ENCODE assay signal across 26 cellular contexts in the genomic region with DNA sequence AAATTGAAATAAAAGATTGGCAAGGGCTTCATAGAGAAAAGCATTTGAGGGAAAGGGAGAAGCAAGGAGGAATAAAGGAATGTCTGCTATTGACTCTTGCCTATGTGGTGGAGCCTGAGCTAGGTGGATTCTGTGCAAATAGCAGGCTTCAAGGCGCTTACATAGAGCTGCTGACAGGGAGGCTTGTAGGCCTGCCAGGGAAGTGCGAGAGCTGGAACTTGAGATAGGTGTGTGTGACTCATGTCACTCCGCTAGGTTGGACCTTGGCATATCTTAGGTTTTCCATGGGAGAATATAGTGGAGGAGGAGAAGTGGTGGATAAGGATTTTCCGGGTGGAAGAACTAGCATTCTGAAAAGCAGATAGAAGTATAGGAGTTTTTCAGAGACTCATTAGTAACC. TPM values are rescaled to one million over a fixed set of nuclear protein-coding genes. Genes with fewer than 3 reads are reported as not detected.
DNase-seq lines count a peak whose midpoint lies in the region; ATAC-seq, FAIRE-seq and TF ChIP-seq lines count a peak whose summit lies in the region.
"Had no signal": no experiment of that assay in that cellular context is flagged by ENCODE, and none has a peak within 500 bp of the region (broad histone marks: within the 10 kb centered on the region; RNA-seq: fewer than 3 reads in every experiment).

No MANE protein-coding gene starts in this region.

- H4K20me1 ChIP-seq in astrocyte (ENCODE audit: insufficient read depth, low read length) = no peaks in the 10 kb centered on the region

- peaks cover 61% of the 10 kb centered on the region for H3K36me3 ChIP-seq in CD8-positive, alpha-beta T cell (ENCODE audit: insufficient read depth, low read length)
- H3K36me3 ChIP-seq in astrocyte (ENCODE audit: insufficient read depth, low read length) = peaks cover 60% of the 10 kb centered on the region
- peaks cover 2% of the 10 kb centered on the region for H3K36me3 ChIP-seq in mesendoderm (ENCODE audit: control insufficient read depth, insufficient read depth, low read length)

- H2BK120ac ChIP-seq in mesendoderm (ENCODE audit: low read depth, low read length) = no peak overlapping the region

- H2AFZ ChIP-seq in astrocyte (ENCODE audit: low read depth, low read length) = no peak overlapping the region
- H2AFZ ChIP-seq: GM23338 had no signal

- no peaks in the 10 kb centered on the region for H3K27me3 ChIP-seq in CD8-positive, alpha-beta T cell (ENCODE audit: insufficient read depth, low read length)
- H3K27me3 ChIP-seq in astrocyte (ENCODE audit: insufficient read depth, low read length) (no peaks in the 10 kb centered on the region), mesendoderm (ENCODE audit: insufficient read depth, low read length, poor library complexity) (no peaks in the 10 kb centered on the region)
- H3K27me3 ChIP-seq: gastroesophageal sphincter, spleen had no signal

- DNase-seq in CD8-positive, alpha-beta T cell = no peak
- no peak for DNase-seq in HFFc6
- DNase-seq in astrocyte (ENCODE audit: low read depth) = no peak
- DNase-seq in mucosa of gallbladder (ENCODE audit: low spot score) = peak; percentile 55
- no peak for DNase-seq in AG08395 (ENCODE audit: low spot score)
- no peak for DNase-seq in mesendoderm
- DNase-seq in foreskin melanocyte = no peak
- DNase-seq in cerebellar nuclear complex (lab: John Stamatoyannopoulos, UW) = no peak
- DNase-seq: activated CD8-positive, alpha-beta memory T cell treated with anti-CD3 and anti-CD28 coated beads, Interleukin-2, amount 50 U/mL, for 48 hours; central memory CD4-positive, alpha-beta T cell; DND-41; KG1; MV-4-11; NCI-H1694 treated with DMSO at 0.1 percent for 48 hours; NCI-H69; nephron progenitor cell; spleen; stimulated activated CD4-positive, alpha-beta T cell treated with anti-CD3 and anti-CD28 coated beads, Interleukin-4, amount 100 ng/mL, for 24 hours; substantia nigra had no signal

- no peak overlapping the region for H4K8ac ChIP-seq in mesendoderm (ENCODE audit: low read depth, low read length)

- WGBS in mesendoderm (ENCODE audit: extremely low coverage, insufficient coverage, low lambda C conversion rate) = no CpG with 5 or more reads among the region's 4 CpGs

- ATAC-seq in CD8-positive, alpha-beta T cell = no peak
- ATAC-seq: gastroesophageal sphincter, GM23338 had no signal

- no peaks in the 10 kb centered on the region for H3K9me3 ChIP-seq in CD8-positive, alpha-beta T cell (ENCODE audit: low read length)
- no peaks in the 10 kb centered on the region for H3K9me3 ChIP-seq in astrocyte (ENCODE audit: insufficient read depth, low read depth, low read length)
- H3K9me3 ChIP-seq: gastroesophageal sphincter, prostate gland, spleen had no signal

- no peak overlapping the region for H3K4me3 Mint-ChIP-seq in CD8-positive, alpha-beta T cell
- H3K4me3 Mint-ChIP-seq in HFFc6 = no peak overlapping the region
- H3K4me3 Mint-ChIP-seq in astrocyte (ENCODE audit: unreplicated experiment) = no peak overlapping the region
- H3K4me3 Mint-ChIP-seq: GM23338, mesothelial cell of epicardium, nephron progenitor cell had no signal

- H3K18ac ChIP-seq in mesendoderm (ENCODE audit: low read length) = no peak overlapping the region

- H3K23ac ChIP-seq in mesendoderm (ENCODE audit: low read length) = no peak overlapping the region

- POLR2A ChIA-PET in CD8-positive, alpha-beta T cell (lab: Charles Lee) = interaction anchor here (1.7 kb wide), 1 partner anchor 10 kb away, joined by 6 read pairs; no protein-coding TSS in a partner anchor

- H3K56ac ChIP-seq in mesendoderm (ENCODE audit: low read length) = no peak overlapping the region

- no peak overlapping the region for H3K4me3 ChIP-seq in CD8-positive, alpha-beta T cell (ENCODE audit: low read depth, low read length)
- H3K4me3 ChIP-seq in astrocyte (ENCODE audit: insufficient read depth, low read depth, low read length) = no peak overlapping the region
- H3K4me3 ChIP-seq in mesendoderm (ENCODE audit: low read length) = no peak overlapping the region
- H3K4me3 ChIP-seq: gastroesophageal sphincter, GM23338, prostate gland, spleen had no signal

- H3K27ac Mint-ChIP-seq in CD8-positive, alpha-beta T cell = peak overlapping the region; percentile 46
- peak overlapping the region; percentile 9; the same call in 1 of the 2 replicates for H3K27ac Mint-ChIP-seq in HFFc6
- peak overlapping the region; percentile 20 for H3K27ac Mint-ChIP-seq in astrocyte (ENCODE audit: unreplicated experiment)
- H3K27ac Mint-ChIP-seq: GM23338, mesothelial cell of epicardium, nephron progenitor cell had no signal

- peaks cover 4% of the 10 kb centered on the region for H3K4me1 Mint-ChIP-seq in CD8-positive, alpha-beta T cell (ENCODE audit: low read depth)
- H3K4me1 Mint-ChIP-seq in HFFc6 (ENCODE audit: low read depth) (no peaks in the 10 kb centered on the region), astrocyte (ENCODE audit: low read depth, unreplicated experiment) (peaks cover 5% of the 10 kb centered on the region)
- H3K4me1 Mint-ChIP-seq: mesothelial cell of epicardium, nephron progenitor cell had no signal

- no peak overlapping the region for H3K4me2 ChIP-seq in astrocyte (ENCODE audit: low read length)
- H3K4me2 ChIP-seq in mesendoderm (ENCODE audit: low read length) = no peak overlapping the region
- H3K4me2 ChIP-seq: GM23338 had no signal

- intact Hi-C loops in CD8-positive, alpha-beta T cell (cut with DNase I, micrococcal nuclease) = no loop called here

- no peak overlapping the region for H2BK15ac ChIP-seq in mesendoderm (replicated peaks; ENCODE audit: low read depth)

- H3K9me3 Mint-ChIP-seq in CD8-positive, alpha-beta T cell = no peaks in the 10 kb centered on the region
- H3K9me3 Mint-ChIP-seq in HFFc6 = no peaks in the 10 kb centered on the region
- no peaks in the 10 kb centered on the region for H3K9me3 Mint-ChIP-seq in astrocyte (ENCODE audit: unreplicated experiment)
- H3K9me3 Mint-ChIP-seq: activated naive CD4-positive, alpha-beta T cell treated with anti-CD3 and anti-CD28 coated beads, Interleukin-2, amount 50 U/mL, for 72 hours; GM23338; mesothelial cell of epicardium; nephron progenitor cell had no signal

- CTCF ChIA-PET in CD8-positive, alpha-beta T cell (lab: Charles Lee) = interaction anchor here (0.7 to 1.8 kb wide), 3 partner anchors 8 to 328 kb away, joined by 3 to 5 read pairs (median 5); no protein-coding TSS in a partner anchor

- no peak overlapping the region for H3K9ac ChIP-seq in astrocyte (ENCODE audit: low read length)
- no peak overlapping the region for H3K9ac ChIP-seq in mesendoderm (ENCODE audit: low read length)

- peaks cover 78% of the 10 kb centered on the region for H3K36me3 Mint-ChIP-seq in CD8-positive, alpha-beta T cell
- peaks cover 18% of the 10 kb centered on the region for H3K36me3 Mint-ChIP-seq in HFFc6 (ENCODE audit: low read depth)
- H3K36me3 Mint-ChIP-seq in astrocyte (ENCODE audit: low read depth, unreplicated experiment) = peaks cover 12% of the 10 kb centered on the region

- no peak overlapping the region for H4K5ac ChIP-seq in mesendoderm (ENCODE audit: low read length)

- H3K27me3 Mint-ChIP-seq in CD8-positive, alpha-beta T cell (ENCODE audit: low read depth) = no peaks in the 10 kb centered on the region
- H3K27me3 Mint-ChIP-seq in HFFc6 (ENCODE audit: insufficient read depth) (no peaks in the 10 kb centered on the region), astrocyte (ENCODE audit: low read depth, unreplicated experiment) (no peaks in the 10 kb centered on the region)

- no peak for FAIRE-seq in astrocyte (lab: Jason Lieb, UNC)
- FAIRE-seq: GM12892, TTC549 had no signal

- TF ChIP-seq CTCF in CD8-positive, alpha-beta T cell (IDR thresholded peaks at IDR 0.05) = no peak
- no peak for TF ChIP-seq CTCF in HFFc6 (IDR thresholded peaks at IDR 0.05)
- no peak for TF ChIP-seq CTCF in astrocyte (IDR thresholded peaks at IDR 0.05; ENCODE audit: insufficient read depth, low read depth, low read length)

- H3K79me1 ChIP-seq in mesendoderm (ENCODE audit: low read length) = no peaks in the 10 kb centered on the region

- H2AK5ac ChIP-seq in mesendoderm (ENCODE audit: low read length) = no peak overlapping the region

- H2BK5ac ChIP-seq in mesendoderm (ENCODE audit: low read length) = no peak overlapping the region

- H3K79me2 ChIP-seq in astrocyte (ENCODE audit: insufficient read depth, low read length) (no peaks in the 10 kb centered on the region), mesendoderm (ENCODE audit: control insufficient read depth, insufficient read depth, low read length) (no peaks in the 10 kb centered on the region)

- H3K4ac ChIP-seq in mesendoderm (ENCODE audit: low read depth, low read length) = no peak overlapping the region

- H3K4me1 ChIP-seq in CD8-positive, alpha-beta T cell (ENCODE audit: insufficient read depth, low read length) = no peaks in the 10 kb centered on the region
- no peaks in the 10 kb centered on the region for H3K4me1 ChIP-seq in astrocyte (ENCODE audit: insufficient read depth, low read length)
- H3K4me1 ChIP-seq in mesendoderm (ENCODE audit: control insufficient read depth, low read depth, low read length) = no peaks in the 10 kb centered on the region
- H3K4me1 ChIP-seq: gastroesophageal sphincter, prostate gland, spleen had no signal

- H3K27ac ChIP-seq in CD8-positive, alpha-beta T cell (ENCODE audit: low read depth, low read length) = no peak overlapping the region
- H3K27ac ChIP-seq in astrocyte (ENCODE audit: low read depth, low read length) (no peak overlapping the region), mesendoderm (ENCODE audit: low read depth, low read length) (no peak overlapping the region)
- H3K27ac ChIP-seq: gastroesophageal sphincter, prostate gland, spleen had no signal

RNA-seq across cellular contexts. Expression of a gene that starts 14.0 kb away (rescaled TPM):
- 10 to 100 TPM; 12.2 to 12.9 TPM for total RNA-seq in CD8-positive, alpha-beta T cell
- total RNA-seq in HFFc6 (2021; fragmentation: NEBNext Ultra II Directional; extraction: Animal tissue kit (Norgen Biotek cat#: 25700)) = 10 to 100 TPM in 5 of 6 experiments, 1 to 10 TPM in 1; 9.7 to 12.9 (median 11.9) TPM
- total RNA-seq in astrocyte (10.2 and 13.1 TPM in 2 replicates), mucosa of gallbladder (14.4 TPM)
- 14.1 TPM for polyA plus RNA-seq in mesendoderm (2013, experiment 1 of 2)
- polyA plus RNA-seq in mesendoderm (2013, experiment 2 of 2) = 13.7 TPM
